In genomic region chr5:72410896-72411295, GRCh38 we compare ENCODE assay signal across 17 cellular contexts.
"Had no signal": no experiment of that assay in that cellular context is flagged by ENCODE, and none has a peak within 500 bp of the region (broad histone marks: within the 10 kb centered on the region; RNA-seq: fewer than 3 reads in every experiment).

No MANE protein-coding gene starts in this region.

- H3K4me1 ChIP-seq: pancreas, uterus had no signal

- H3K4me3 Mint-ChIP-seq: activated CD4-positive, alpha-beta memory T cell treated with anti-CD3 and anti-CD28 coated beads, Interleukin-2, amount 10 ng/mL, durations not matched to agents 7 days and 5 days; activated CD4-positive, alpha-beta T cell treated with anti-CD3 and anti-CD28 coated beads for 36 hours; activated naive CD8-positive, alpha-beta T cell treated with anti-CD3 and anti-CD28 coated beads, Interleukin-2, amount 10 ng/mL, durations not matched to agents 7 days and 5 days; activated T-cell treated with anti-CD3 and anti-CD28 coated beads, Interleukin-2, amount 50 U/mL, for 72 hours; memory B cell; nephron had no signal

- H3K9me3 ChIP-seq: heart left ventricle, left ventricle myocardium inferior, pancreas, uterus had no signal

- H3K36me3 Mint-ChIP-seq: activated naive CD8-positive, alpha-beta T cell treated with anti-CD3 and anti-CD28 coated beads, Interleukin-2, amount 10 ng/mL, durations not matched to agents 7 days and 5 days; memory B cell had no signal

- H3K4me3 ChIP-seq: heart left ventricle, left ventricle myocardium inferior, pancreas, uterus had no signal

- H3K4me1 Mint-ChIP-seq: activated CD4-positive, alpha-beta memory T cell treated with anti-CD3 and anti-CD28 coated beads, Interleukin-2, amount 10 ng/mL, durations not matched to agents 7 days and 5 days; activated CD4-positive, alpha-beta T cell treated with anti-CD3 and anti-CD28 coated beads for 36 hours; activated naive CD8-positive, alpha-beta T cell treated with anti-CD3 and anti-CD28 coated beads, Interleukin-2, amount 10 ng/mL, durations not matched to agents 7 days and 5 days; memory B cell; nephron had no signal

- H3K27ac Mint-ChIP-seq: activated CD4-positive, alpha-beta memory T cell treated with anti-CD3 and anti-CD28 coated beads, Interleukin-2, amount 10 ng/mL, durations not matched to agents 7 days and 5 days; activated CD4-positive, alpha-beta T cell treated with anti-CD3 and anti-CD28 coated beads for 36 hours; activated naive CD8-positive, alpha-beta T cell treated with anti-CD3 and anti-CD28 coated beads, Interleukin-2, amount 10 ng/mL, durations not matched to agents 7 days and 5 days; activated T-cell treated with anti-CD3 and anti-CD28 coated beads, Interleukin-2, amount 50 U/mL, for 72 hours; memory B cell; nephron had no signal

- H3K27ac ChIP-seq: heart left ventricle, left ventricle myocardium inferior, pancreas, uterus, WERI-Rb-1 had no signal

- H3K9me3 Mint-ChIP-seq: activated CD4-positive, alpha-beta memory T cell treated with anti-CD3 and anti-CD28 coated beads, Interleukin-2, amount 10 ng/mL, durations not matched to agents 7 days and 5 days; activated naive CD8-positive, alpha-beta T cell treated with anti-CD3 and anti-CD28 coated beads, Interleukin-2, amount 10 ng/mL, durations not matched to agents 7 days and 5 days; activated T-cell treated with anti-CD3 and anti-CD28 coated beads, Interleukin-2, amount 50 U/mL, for 72 hours; memory B cell had no signal

- H3K36me3 ChIP-seq: heart left ventricle, left ventricle myocardium inferior, pancreas, uterus, WERI-Rb-1 had no signal

- DNase-seq: activated CD4-positive, alpha-beta memory T cell treated with anti-CD3 and anti-CD28 coated beads, Interleukin-2, amount 10 ng/mL, durations not matched to agents 7 days and 5 days; activated CD4-positive, alpha-beta T cell treated with anti-CD3 and anti-CD28 coated beads for 36 hours; activated CD8-positive, alpha-beta memory T cell treated with anti-CD3 and anti-CD28 coated beads, Interleukin-2, amount 50 U/mL, for 4 hours; activated gamma-delta T cell treated with Interleukin-2 at 50 U/mL for 16 hours; activated naive CD8-positive, alpha-beta T cell treated with anti-CD3 and anti-CD28 coated beads, Interleukin-2, amount 10 ng/mL, durations not matched to agents 7 days and 5 days; activated T-cell treated with anti-CD3 and anti-CD28 coated beads, Interleukin-2, amount 50 U/mL, for 72 hours; foreskin melanocyte; heart left ventricle; islet precursor cell; left ventricle myocardium inferior; pancreas; stimulated activated CD4-positive, alpha-beta T cell treated with anti-CD3 and anti-CD28 coated beads, Interleukin-15, amount 100 ng/mL, for 24 hours; stimulated activated CD4-positive, alpha-beta T cell treated with anti-CD3 and anti-CD28 coated beads, Interleukin-4, amount 100 ng/mL, for 4 hours; uterus; WERI-Rb-1 had no signal

- FAIRE-seq: pancreas had no signal

- H3K27me3 ChIP-seq: heart left ventricle, pancreas, uterus had no signal
